8 cellular contexts compared by ENCODE assay signal in the genomic region with DNA sequence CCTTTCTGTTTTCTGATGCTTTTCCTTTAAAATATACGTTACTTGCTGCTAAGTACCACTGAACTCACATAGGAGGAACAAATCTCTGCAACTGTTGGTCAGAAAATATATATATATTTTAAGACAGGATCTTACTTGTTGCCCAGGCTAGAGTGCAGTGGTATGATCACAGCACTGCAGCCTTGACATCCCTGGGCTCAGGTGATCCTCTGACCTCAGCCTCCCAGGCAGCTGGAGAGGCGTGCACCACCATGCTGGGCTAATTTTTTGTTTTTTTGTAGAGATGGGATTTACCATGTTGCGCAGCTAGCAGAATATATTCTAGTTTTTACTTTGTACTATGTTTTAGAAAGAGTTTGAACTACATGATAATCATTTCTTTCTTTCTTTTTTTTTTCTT.
"Had no signal": no experiment of that assay in that cellular context is flagged by ENCODE, and none has a peak within 500 bp of the region (broad histone marks: within the 10 kb centered on the region; RNA-seq: fewer than 3 reads in every experiment).

No MANE protein-coding gene starts in this region.

- ATAC-seq: GM12878 had no signal

- FAIRE-seq: G401.6, GM12878, GM12891, GM12892, GM18507, GM19239 had no signal

- DNase-seq: GDM1, GF-D8 had no signal

- H3K4me3 ChIP-seq: GM12878 had no signal
